Comparison of ENCODE assay signal across 17 cellular contexts in the genomic region with DNA sequence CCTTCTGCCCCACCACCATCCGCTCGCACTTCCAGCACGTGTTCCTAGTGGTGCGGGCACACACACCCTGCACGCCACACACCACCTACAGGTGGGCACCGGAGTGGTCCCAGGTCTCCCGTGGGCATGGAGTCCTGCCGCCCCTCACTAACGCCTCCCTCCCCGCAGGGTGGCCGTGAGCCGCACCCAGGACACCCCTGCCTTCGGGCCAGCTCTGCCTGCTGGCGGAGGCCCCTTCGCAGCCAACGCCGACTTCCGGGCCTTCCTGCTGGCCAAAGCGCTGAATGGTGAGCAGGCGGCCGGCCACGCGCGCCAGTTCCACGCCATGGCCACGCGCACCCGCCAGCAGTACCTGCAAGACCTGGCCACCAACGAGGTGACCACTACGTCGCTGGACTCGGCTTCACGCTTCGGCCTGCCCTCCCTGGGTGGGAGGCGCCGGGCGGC. TPM values are rescaled to one million over a fixed set of nuclear protein-coding genes. Genes with fewer than 3 reads are reported as not detected.
"Had no signal": no experiment of that assay in that cellular context is flagged by ENCODE, and none has a peak within 500 bp of the region (broad histone marks: within the 10 kb centered on the region; RNA-seq: fewer than 3 reads in every experiment).

No MANE protein-coding gene starts in this region.

- ATAC-seq: activated CD8-positive, alpha-beta T cell treated with anti-CD3 and anti-CD28 coated beads, Interleukin-2, amount 10 ng/mL, durations not matched to agents 7 days and 5 days; effector memory CD8-positive, alpha-beta T cell; stimulated activated memory B cell treated with anti-CD40 and anti-IgM and Interleukin-4, amounts not matched to agents 10 μg/mL and 1 μg/mL and 100 μg/mL, for 72 hours had no signal

- H3K9me3 Mint-ChIP-seq: activated B cell treated with CpG ODN at 0.5 μM for 24 hours; activated CD4-positive, alpha-beta T cell treated with anti-CD3 and anti-CD28 coated beads, Interleukin-2, amount 10 ng/mL, durations not matched to agents 24 days and 14 days; effector memory CD8-positive, alpha-beta T cell; stimulated activated memory B cell treated with anti-CD40 and anti-IgM and Interleukin-4, amounts not matched to agents 10 μg/mL and 1 μg/mL and 100 μg/mL, for 72 hours had no signal

- H3K4me3 ChIP-seq: lung had no signal

- H3K27me3 Mint-ChIP-seq: activated B cell treated with CpG ODN at 0.5 μM for 24 hours; activated CD4-positive, alpha-beta T cell treated with anti-CD3 and anti-CD28 coated beads, Interleukin-2, amount 10 ng/mL, durations not matched to agents 24 days and 14 days; effector memory CD8-positive, alpha-beta T cell; stimulated activated memory B cell treated with anti-CD40 and anti-IgM and Interleukin-4, amounts not matched to agents 10 μg/mL and 1 μg/mL and 100 μg/mL, for 72 hours had no signal

- H3K36me3 ChIP-seq: uterus had no signal

- H3K9me3 ChIP-seq: heart left ventricle, tibial artery, uterus had no signal

- H3K4me3 Mint-ChIP-seq: activated B cell treated with CpG ODN at 0.5 μM for 24 hours; activated CD4-positive, alpha-beta T cell treated with anti-CD3 and anti-CD28 coated beads, Interleukin-2, amount 10 ng/mL, durations not matched to agents 24 days and 14 days; activated CD8-positive, alpha-beta T cell treated with anti-CD3 and anti-CD28 coated beads, Interleukin-2, amount 10 ng/mL, durations not matched to agents 7 days and 5 days; effector memory CD8-positive, alpha-beta T cell; stimulated activated memory B cell treated with anti-CD40 and anti-IgM and Interleukin-4, amounts not matched to agents 10 μg/mL and 1 μg/mL and 100 μg/mL, for 72 hours had no signal

- FAIRE-seq: frontal cortex had no signal

- H3K4me1 ChIP-seq: parathyroid adenoma had no signal

- H3K27ac Mint-ChIP-seq: activated B cell treated with CpG ODN at 0.5 μM for 24 hours; activated CD4-positive, alpha-beta T cell treated with anti-CD3 and anti-CD28 coated beads, Interleukin-2, amount 10 ng/mL, durations not matched to agents 24 days and 14 days had no signal

- H3K27ac ChIP-seq: parathyroid adenoma, uterus had no signal

- DNase-seq: activated B cell treated with CpG ODN at 0.5 μM for 24 hours; activated CD4-positive, alpha-beta T cell treated with anti-CD3 and anti-CD28 coated beads, Interleukin-2, amount 10 ng/mL, durations not matched to agents 24 days and 14 days; activated CD8-positive, alpha-beta memory T cell treated with anti-CD3 and anti-CD28 coated beads, Interleukin-2, amount 50 U/mL, for 48 hours; activated CD8-positive, alpha-beta T cell treated with anti-CD3 and anti-CD28 coated beads, Interleukin-2, amount 10 ng/mL, durations not matched to agents 7 days and 5 days; activated naive CD4-positive, alpha-beta T cell treated with Interleukin-2 at 50 U/mL for 16 hours; aorta; cerebellar nuclear complex; dermis blood vessel endothelial cell; effector memory CD8-positive, alpha-beta T cell; stimulated activated CD4-positive, alpha-beta T cell treated with anti-CD3 and anti-CD28 coated beads, Interleukin-2, amount 100 ng/mL, for 48 hours; tibial artery; uterus had no signal

- H3K9ac ChIP-seq: parathyroid adenoma had no signal

- H3K27me3 ChIP-seq: tibial artery, uterus had no signal

RNA-seq across cellular contexts. Expression of a gene that starts 50.7 kb away (rescaled TPM):
- total RNA-seq: frontal cortex had no signal
